ENCODE assay signal across 9 cellular contexts in genomic region chr9:70587143-70587710, GRCh38.
DNase-seq lines count a peak whose midpoint lies in the region; ATAC-seq and TF ChIP-seq lines count a peak whose summit lies in the region.
"Had no signal": no experiment of that assay in that cellular context is flagged by ENCODE, and none has a peak within 500 bp of the region (broad histone marks: within the 10 kb centered on the region; RNA-seq: fewer than 3 reads in every experiment).

No MANE protein-coding gene starts in this region.

- no peak overlapping the region for H3K4me3 Mint-ChIP-seq in Calu3 (ENCODE audit: low read depth, unreplicated experiment)

- no peaks in the 10 kb centered on the region for H3K27me3 Mint-ChIP-seq in Calu3 (ENCODE audit: unreplicated experiment)

- no TSS peak for BruUV-seq in Calu3 (replicated peaks; lab: Mats Ljungman, UMichigan)

- H3K9me3 Mint-ChIP-seq in Calu3 (ENCODE audit: low read depth, unreplicated experiment) = no peaks in the 10 kb centered on the region

- H3K36me3 ChIP-seq in Peyer's patch (no peaks in the 10 kb centered on the region), tibial nerve (no peaks in the 10 kb centered on the region), HAP-1 (replicated peaks) (no peaks in the 10 kb centered on the region)

- CTCF ChIA-PET in Calu3 (lab: Charles Lee) = no interaction called here

- no peaks in the 10 kb centered on the region for H3K4me1 Mint-ChIP-seq in Calu3 (ENCODE audit: low read depth, unreplicated experiment)

- H3K4me3 ChIP-seq in Peyer's patch (no peak overlapping the region), dorsolateral prefrontal cortex (no peak overlapping the region), tibial nerve (no peak overlapping the region), HAP-1 (no peak overlapping the region)

- H3K4me1 ChIP-seq in Peyer's patch (peaks cover 0 to 3% (median 0%) of the 10 kb centered on the region in 4 donors), tibial nerve (peaks cover 0 to 57% (median 37%) of the 10 kb centered on the region in 4 donors), HAP-1 (no peaks in the 10 kb centered on the region)

- ATAC-seq in HG03460 (IDR thresholded peaks at IDR 0.05; ENCODE audit: unreplicated experiment) = no peak

- H3K27me3 ChIP-seq in Peyer's patch (no peaks in the 10 kb centered on the region), dorsolateral prefrontal cortex (no peaks in the 10 kb centered on the region), tibial nerve (no peaks in the 10 kb centered on the region), HAP-1 (ENCODE audit: low read depth) (no peaks in the 10 kb centered on the region)

- no peak overlapping the region for H3K27ac Mint-ChIP-seq in Calu3 (ENCODE audit: unreplicated experiment)

- DNase-seq in Peyer's patch (no peak), dorsolateral prefrontal cortex (peak in 1 of 10 donors; percentile 70), medulla oblongata (ENCODE audit: extremely low spot score) (peak; percentile 32), tibial nerve (ENCODE audit: low spot score in 2 of 2) (no peak), Calu3 (no peak), HAP-1 (ENCODE audit: low spot score in 2 of 2) (no peak), 8988T (no peak)
- DNase-seq: NCI-H2029 treated with DMSO at 0.1 percent for 48 hours had no signal

- TF ChIP-seq POLR2A in Peyer's patch (IDR thresholded peaks at IDR 0.05) = no peak
- TF ChIP-seq POLR2A in tibial nerve (IDR thresholded peaks at IDR 0.05) = peak in 1 of 2 donors; percentile 9

- H3K9me3 ChIP-seq in Peyer's patch (no peaks in the 10 kb centered on the region), tibial nerve (no peaks in the 10 kb centered on the region), HAP-1 (no peaks in the 10 kb centered on the region)

- H3K27ac ChIP-seq in Peyer's patch = peak overlapping the region in 3 of 4 donors; percentile 11 to 77 (median 53)
- peak overlapping the region in 50 of 59 donors; percentile 5 to 83 (median 62) for H3K27ac ChIP-seq in dorsolateral prefrontal cortex
- H3K27ac ChIP-seq in tibial nerve = peak overlapping the region; percentile 13 to 97 (median 64)

- no peak for TF ChIP-seq CTCF in Peyer's patch (IDR thresholded peaks at IDR 0.05)
- no peak for TF ChIP-seq CTCF in dorsolateral prefrontal cortex (IDR thresholded peaks at IDR 0.05 in 54 of 56, conservative IDR thresholded peaks at IDR 0.05 in 2 of 56; ENCODE audit: low read depth in 1 of 56, partially characterized antibody in 56 of 56)
- TF ChIP-seq CTCF in tibial nerve (IDR thresholded peaks at IDR 0.05) = no peak
- no peak for TF ChIP-seq CTCF in Calu3 (IDR thresholded peaks at IDR 0.05; ENCODE audit: unreplicated experiment)

- intact Hi-C loops in dorsolateral prefrontal cortex (cut with DNase I) = no loop called here
- intact Hi-C loops in Calu3 (cut with micrococcal nuclease; ENCODE audit: unreplicated experiment) = no loop called here

- peak in 1 of 2 donors; percentile 24 for TF ChIP-seq EP300 in tibial nerve (IDR thresholded peaks at IDR 0.05)

- in situ Hi-C loops in HAP-1 (cut with MboI; ENCODE audit: low sequenced_read_pairs) = loop anchor here (25.0 kb wide), 1 partner anchor 625 kb away; no protein-coding TSS in a partner anchor

- no peaks in the 10 kb centered on the region for H3K36me3 Mint-ChIP-seq in Calu3 (ENCODE audit: insufficient read depth, unreplicated experiment)

- WGBS in tibial nerve, 2 donors = 22 to 25% methylated on average over 3 of the region's 3 CpGs
